Comparison of ENCODE assay signal across 26 cellular contexts in genomic region chr2:96984300-96984699, GRCh38. TPM values are rescaled to one million over a fixed set of nuclear protein-coding genes. Genes with fewer than 3 reads are reported as not detected.
"Had no signal": no experiment of that assay in that cellular context is flagged by ENCODE, and none has a peak within 500 bp of the region (broad histone marks: within the 10 kb centered on the region; RNA-seq: fewer than 3 reads in every experiment).

No MANE protein-coding gene starts in this region.

- H3K9me3 ChIP-seq: SK-N-SH had no signal

- H3K36me3 Mint-ChIP-seq: activated naive CD8-positive, alpha-beta T cell treated with anti-CD3 and anti-CD28 coated beads, Interleukin-2, amount 10 ng/mL, durations not matched to agents 7 days and 5 days had no signal

- H3K4me1 Mint-ChIP-seq: activated CD4-positive, alpha-beta memory T cell treated with anti-CD3 and anti-CD28 coated beads, Interleukin-2, amount 10 ng/mL, durations not matched to agents 7 days and 5 days; activated CD4-positive, alpha-beta T cell treated with anti-CD3 and anti-CD28 coated beads for 36 hours; activated naive CD8-positive, alpha-beta T cell treated with anti-CD3 and anti-CD28 coated beads, Interleukin-2, amount 10 ng/mL, durations not matched to agents 7 days and 5 days had no signal

- H3K27ac Mint-ChIP-seq: activated CD4-positive, alpha-beta memory T cell treated with anti-CD3 and anti-CD28 coated beads, Interleukin-2, amount 10 ng/mL, durations not matched to agents 7 days and 5 days; activated CD4-positive, alpha-beta T cell treated with anti-CD3 and anti-CD28 coated beads for 36 hours; activated naive CD8-positive, alpha-beta T cell treated with anti-CD3 and anti-CD28 coated beads, Interleukin-2, amount 10 ng/mL, durations not matched to agents 7 days and 5 days had no signal

- ATAC-seq: activated CD4-positive, alpha-beta T cell treated with anti-CD3 and anti-CD28 coated beads for 36 hours; Panc1; Right ventricle myocardium inferior had no signal

- DNase-seq: activated CD4-positive, alpha-beta memory T cell treated with anti-CD3 and anti-CD28 coated beads, Interleukin-2, amount 10 ng/mL, durations not matched to agents 7 days and 5 days; activated CD4-positive, alpha-beta T cell treated with anti-CD3 and anti-CD28 coated beads for 36 hours; activated CD4-positive, alpha-beta T cell treated with anti-CD3 and anti-CD28 coated beads, Interleukin-2, amount 50 U/mL, for 1 hour; activated CD8-positive, alpha-beta memory T cell treated with anti-CD3 and anti-CD28 coated beads, Interleukin-2, amount 50 U/mL, for 48 hours; activated naive CD4-positive, alpha-beta T cell treated with anti-CD3 and anti-CD28 coated beads, Interleukin-2, amount 50 U/mL, for 16 hours; activated naive CD8-positive, alpha-beta T cell treated with anti-CD3 and anti-CD28 coated beads, Interleukin-2, amount 10 ng/mL, durations not matched to agents 7 days and 5 days; activated T-cell treated with anti-CD3 and anti-CD28 coated beads, Interleukin-2, amount 50 U/mL, for 1 hour; aorta; central memory CD4-positive, alpha-beta T cell; NCI-H1092; NCI-H1417; NCI-H1930; NCI-H2171; NCI-H2227 treated with DMSO at 0.1 percent for 48 hours; NCI-H446 treated with DMSO at 0.1 percent for 48 hours; NCI-H524 treated with DMSO at 0.1 percent for 48 hours; NCI-H748 treated with DMSO at 0.1 percent for 48 hours; RPMI8226; SK-N-SH; T-helper 1 cell had no signal

- H3K4me3 Mint-ChIP-seq: activated CD4-positive, alpha-beta memory T cell treated with anti-CD3 and anti-CD28 coated beads, Interleukin-2, amount 10 ng/mL, durations not matched to agents 7 days and 5 days; activated CD4-positive, alpha-beta T cell treated with anti-CD3 and anti-CD28 coated beads for 36 hours; activated naive CD8-positive, alpha-beta T cell treated with anti-CD3 and anti-CD28 coated beads, Interleukin-2, amount 10 ng/mL, durations not matched to agents 7 days and 5 days had no signal

- FAIRE-seq: bronchial epithelial cell had no signal

- H3K9me3 Mint-ChIP-seq: activated CD4-positive, alpha-beta memory T cell treated with anti-CD3 and anti-CD28 coated beads, Interleukin-2, amount 10 ng/mL, durations not matched to agents 7 days and 5 days; activated naive CD8-positive, alpha-beta T cell treated with anti-CD3 and anti-CD28 coated beads, Interleukin-2, amount 10 ng/mL, durations not matched to agents 7 days and 5 days had no signal

- H3K27ac ChIP-seq: VCaP had no signal

RNA-seq across cellular contexts. Expression of gene FAM178B, which starts 2.1 kb away (rescaled TPM):
- total RNA-seq: bronchial epithelial cell, MCF 10A, OCI-LY7, Right ventricle myocardium inferior had no signal
- polyA plus RNA-seq: SK-N-SH had no signal
